In genomic region chr3:155753038-155753647, GRCh38 we compare ENCODE assay signal across 8 cellular contexts. TPM values are rescaled to one million over a fixed set of nuclear protein-coding genes. Genes with fewer than 3 reads are reported as not detected.
DNase-seq lines count a peak whose midpoint lies in the region; ATAC-seq and TF ChIP-seq lines count a peak whose summit lies in the region.

No MANE protein-coding gene starts in this region.

- H3K9me3 Mint-ChIP-seq in Caco-2 (ENCODE audit: unreplicated experiment) (no peaks in the 10 kb centered on the region), endothelial cell (ENCODE audit: unreplicated experiment) (no peaks in the 10 kb centered on the region)

- CTCF ChIA-PET in Caco-2 (lab: Charles Lee): no interaction called here

- H3K9me3 ChIP-seq in Caco-2: no peaks in the 10 kb centered on the region
- H3K9me3 ChIP-seq in T-helper 17 cell (ENCODE audit: control insufficient read depth, low read length, poor library complexity, severe bottlenecking): no peaks in the 10 kb centered on the region

- DNase-seq in Caco-2: peak in 1 of 2 experiments; percentile 24
- peak; percentile 49 for DNase-seq in HCEC 1CT
- peak; percentile 11 for DNase-seq in NCI-H748 treated with DMSO at 0.1 percent for 48 hours (lab: John Stamatoyannopoulos, UW)
- no peak for DNase-seq in endothelial cell (ENCODE audit: low spot score)
- DNase-seq in T-helper 17 cell: no peak

- no peaks in the 10 kb centered on the region for H3K27me3 Mint-ChIP-seq in Caco-2 (ENCODE audit: insufficient read depth, unreplicated experiment)
- H3K27me3 Mint-ChIP-seq in endothelial cell (ENCODE audit: unreplicated experiment): peaks cover 2% of the 10 kb centered on the region
- no peaks in the 10 kb centered on the region for H3K27me3 Mint-ChIP-seq in T-helper 17 cell

- peaks cover 14% of the 10 kb centered on the region for H3K4me1 Mint-ChIP-seq in Caco-2 (ENCODE audit: low read depth, unreplicated experiment)
- no peaks in the 10 kb centered on the region for H3K4me1 Mint-ChIP-seq in endothelial cell (ENCODE audit: unreplicated experiment)
- no peaks in the 10 kb centered on the region for H3K4me1 Mint-ChIP-seq in T-helper 17 cell

- no peak for ATAC-seq in GM19455 (IDR thresholded peaks at IDR 0.05; ENCODE audit: unreplicated experiment)
- ATAC-seq in HG03139 (IDR thresholded peaks at IDR 0.05; ENCODE audit: unreplicated experiment): no peak
- ATAC-seq in GM18498 (IDR thresholded peaks at IDR 0.05; ENCODE audit: unreplicated experiment): no peak
- no peak for ATAC-seq in T-helper 17 cell

- POLR2A ChIA-PET in Caco-2 (lab: Charles Lee): no interaction called here

- TF ChIP-seq CTCF in Caco-2 (IDR thresholded peaks at IDR 0.05; ENCODE audit: insufficient read depth in 1 of 2, low read depth in 1 of 2, low read length in 1 of 2, severe bottlenecking in 1 of 2, unreplicated experiment in 1 of 2): peak; percentile 24 to 35
- peak; percentile 26 for TF ChIP-seq CTCF in endothelial cell (IDR thresholded peaks at IDR 0.05; ENCODE audit: unreplicated experiment)

- no peaks in the 10 kb centered on the region for H3K36me3 Mint-ChIP-seq in Caco-2 (ENCODE audit: insufficient read depth, unreplicated experiment)
- H3K36me3 Mint-ChIP-seq in endothelial cell (ENCODE audit: low read depth, unreplicated experiment): no peaks in the 10 kb centered on the region
- no peaks in the 10 kb centered on the region for H3K36me3 Mint-ChIP-seq in T-helper 17 cell (ENCODE audit: low read depth)

- intact Hi-C loops in Caco-2 (cut with micrococcal nuclease; ENCODE audit: unreplicated experiment): loop anchor here (2.0 to 5.0 kb wide), 2 partner anchors 102 to 244 kb away; partner anchors contain the start of gene SLC33A1

- H3K27me3 ChIP-seq in Caco-2 (replicated peaks; ENCODE audit: control insufficient read depth, insufficient read depth, low read length): no peaks in the 10 kb centered on the region

- BruUV-seq in Caco-2 (replicated peaks; lab: Mats Ljungman, UMichigan): no TSS peak

- H3K4me3 Mint-ChIP-seq in Caco-2 (ENCODE audit: unreplicated experiment) (no peak overlapping the region), endothelial cell (ENCODE audit: unreplicated experiment) (no peak overlapping the region), T-helper 17 cell (no peak overlapping the region)

- no peak overlapping the region for H3K4me3 ChIP-seq in Caco-2 (ENCODE audit: low read depth, low read length)

- H3K27ac Mint-ChIP-seq in Caco-2 (ENCODE audit: unreplicated experiment): no peak overlapping the region
- no peak overlapping the region for H3K27ac Mint-ChIP-seq in endothelial cell (ENCODE audit: unreplicated experiment)
- H3K27ac Mint-ChIP-seq in T-helper 17 cell: no peak overlapping the region

- no peaks in the 10 kb centered on the region for H3K36me3 ChIP-seq in Caco-2 (ENCODE audit: control insufficient read depth, insufficient read depth, low read length)

- H3K4me1 ChIP-seq in Caco-2: peaks cover 11% of the 10 kb centered on the region

RNA-seq across cellular contexts. Expression of gene PLCH1, which starts 8.3 kb away (rescaled TPM):
- total RNA-seq in Caco-2 (2022) (2.8 and 3.1 TPM in 2 replicates), endothelial cell (ENCODE audit: unreplicated experiment) (20.9 TPM), T-helper 17 cell (under 1 TPM; 0.15 to 0.83 TPM)

RNA-seq across cellular contexts. Expression of gene C3orf33, which starts 52.9 kb away (rescaled TPM):
- total RNA-seq in Caco-2 (2022): 4.2 and 5.4 TPM in 2 replicates
- total RNA-seq in endothelial cell (ENCODE audit: unreplicated experiment): 1.1 TPM
- total RNA-seq in T-helper 17 cell: 1 to 10 TPM; 2.1 to 2.4 TPM

Comparison
In these comparisons a context has a peak if more than half of its experiments do, and no peak if none do; other contexts are left out.
1. DNase-seq: peak in HCEC 1CT (single experiment) and NCI-H748 treated with DMSO at 0.1 percent for 48 hours (single experiment); none in endothelial cell (single experiment) and T-helper 17 cell (0 of 3).